In genomic region chr5:33925278-33925677, GRCh38 we compare ENCODE assay signal across 28 cellular contexts. TPM values are rescaled to one million over a fixed set of nuclear protein-coding genes. Genes with fewer than 3 reads are reported as not detected.
"Had no signal": no experiment of that assay in that cellular context is flagged by ENCODE, and none has a peak within 500 bp of the region (broad histone marks: within the 10 kb centered on the region; RNA-seq: fewer than 3 reads in every experiment).

No MANE protein-coding gene starts in this region.

- DNase-seq: activated B cell treated with CpG ODN at 0.5 μM for 24 hours; activated CD8-positive, alpha-beta memory T cell treated with anti-CD3 and anti-CD28 coated beads, Interleukin-2, amount 10 ng/mL, durations not matched to agents 7 days and 5 days; activated CD8-positive, alpha-beta T cell treated with anti-CD3 and anti-CD28 coated beads, Interleukin-2, amount 10 ng/mL, durations not matched to agents 7 days and 5 days; activated naive CD4-positive, alpha-beta T cell; activated T-cell treated with anti-CD3 and anti-CD28 coated beads, Interleukin-2, amount 50 U/mL, for 72 hours; central memory CD4-positive, alpha-beta T cell; dermis blood vessel endothelial cell; effector CD4-positive, alpha-beta T cell; foreskin melanocyte; heart right ventricle; naive B cell; nephron progenitor cell; right lobe of liver; stimulated activated CD4-positive, alpha-beta T cell treated with anti-CD3 and anti-CD28 coated beads, Interleukin-2, amount 100 ng/mL, for 48 hours; stimulated activated naive CD4-positive, alpha-beta T cell treated with Interleukin-2 at 50 U/mL for 16 hours had no signal

- ATAC-seq: activated CD8-positive, alpha-beta memory T cell treated with anti-CD3 and anti-CD28 coated beads, Interleukin-2, amount 10 ng/mL, durations not matched to agents 7 days and 5 days; activated CD8-positive, alpha-beta T cell treated with anti-CD3 and anti-CD28 coated beads, Interleukin-2, amount 10 ng/mL, durations not matched to agents 7 days and 5 days; activated naive CD4-positive, alpha-beta T cell treated with anti-CD3 and anti-CD28 coated beads, Interleukin-2, amount 50 U/mL, for 72 hours; activated T-cell treated with anti-CD3 and anti-CD28 coated beads, Interleukin-2, amount 50 U/mL, for 72 hours; heart right ventricle; right lobe of liver had no signal

RNA-seq across cellular contexts. Expression of gene RXFP3, which starts 10.9 kb away (rescaled TPM):
- total RNA-seq: activated B cell treated with CpG ODN at 0.5 μM for 24 hours; activated CD8-positive, alpha-beta memory T cell treated with anti-CD3 and anti-CD28 coated beads, Interleukin-2, amount 10 ng/mL, durations not matched to agents 7 days and 5 days; activated CD8-positive, alpha-beta T cell treated with anti-CD3 and anti-CD28 coated beads, Interleukin-2, amount 10 ng/mL, durations not matched to agents 7 days and 5 days; activated naive CD4-positive, alpha-beta T cell treated with anti-CD3 and anti-CD28 coated beads, Interleukin-2, amount 50 U/mL, for 72 hours; activated T-cell treated with anti-CD3 and anti-CD28 coated beads, Interleukin-2, amount 50 U/mL, for 72 hours; breast epithelium; dermis blood vessel endothelial cell; esophagus muscularis mucosa; glomerular endothelial cell; heart right ventricle; kidney epithelial cell; lower leg skin; mesothelial cell of epicardium; osteocyte; posterior vena cava; renal cortical epithelial cell; right lobe of liver; skeletal muscle tissue; tibial nerve; urinary bladder had no signal

RNA-seq across cellular contexts. Expression of gene ADAMTS12, which starts 33.5 kb away (rescaled TPM):
- total RNA-seq: activated B cell treated with CpG ODN at 0.5 μM for 24 hours; activated CD8-positive, alpha-beta memory T cell treated with anti-CD3 and anti-CD28 coated beads, Interleukin-2, amount 10 ng/mL, durations not matched to agents 7 days and 5 days; activated CD8-positive, alpha-beta T cell treated with anti-CD3 and anti-CD28 coated beads, Interleukin-2, amount 10 ng/mL, durations not matched to agents 7 days and 5 days; activated naive CD4-positive, alpha-beta T cell treated with anti-CD3 and anti-CD28 coated beads, Interleukin-2, amount 50 U/mL, for 72 hours had no signal

RNA-seq across cellular contexts. Expression of gene SLC45A2, which starts 59.2 kb away (rescaled TPM):
- total RNA-seq: activated B cell treated with CpG ODN at 0.5 μM for 24 hours; activated T-cell treated with anti-CD3 and anti-CD28 coated beads, Interleukin-2, amount 50 U/mL, for 72 hours; breast epithelium; dermis blood vessel endothelial cell; glomerular endothelial cell; kidney epithelial cell; osteocyte; posterior vena cava; renal cortical epithelial cell; tibial nerve; urinary bladder had no signal
